21 cellular contexts compared by ENCODE assay signal in the genomic region with DNA sequence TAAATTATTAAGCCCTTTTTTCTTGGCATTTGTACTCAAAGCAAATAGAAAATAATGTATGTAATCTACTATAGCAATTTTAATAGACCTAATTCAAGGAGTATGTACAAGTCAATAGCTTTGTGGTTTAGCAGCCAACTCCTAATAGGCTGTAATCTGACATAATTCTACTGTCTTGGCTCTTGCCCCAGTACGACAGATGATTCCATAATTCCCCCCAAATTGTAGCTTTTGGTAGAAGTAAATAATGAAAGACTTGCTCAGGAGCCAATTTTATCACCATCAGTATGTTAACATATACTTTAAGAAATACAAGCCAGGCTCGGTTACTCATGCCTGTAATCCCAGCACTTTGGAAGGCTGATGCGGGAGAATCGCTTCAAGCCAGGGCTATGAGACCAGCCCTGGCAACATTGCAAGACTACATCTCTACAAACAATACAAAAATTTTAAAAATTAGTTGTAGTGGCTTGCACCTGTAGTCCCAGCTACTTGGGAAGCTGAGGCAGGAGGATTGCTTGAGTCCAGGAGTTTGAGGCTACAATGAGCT. TPM values are rescaled to one million over a fixed set of nuclear protein-coding genes. Genes with fewer than 3 reads are reported as not detected.
A peak's percentile ranks its signal among the peaks of the same experiment; 100 is the strongest.
DNase-seq lines count a peak whose midpoint lies in the region; ATAC-seq and TF ChIP-seq lines count a peak whose summit lies in the region.
"Had no signal": no experiment of that assay in that cellular context is flagged by ENCODE, and none has a peak within 500 bp of the region (broad histone marks: within the 10 kb centered on the region; RNA-seq: fewer than 3 reads in every experiment).

No MANE protein-coding gene starts in this region.

- no CpG with 5 or more reads among the region's 4 CpGs for WGBS in IMR-90 (ENCODE audit: extremely low coverage in 2 of 2, insufficient read length in 1 of 2), 2 experiments
- WGBS in trophoblast cell (ENCODE audit: extremely low coverage, insufficient coverage, insufficient read length) = no CpG with 5 or more reads among the region's 4 CpGs

- no peak overlapping the region for H3K23ac ChIP-seq in IMR-90 (ENCODE audit: low read depth, low read length)
- no peak overlapping the region for H3K23ac ChIP-seq in trophoblast cell (ENCODE audit: low read length)

- H3K4ac ChIP-seq in IMR-90 (ENCODE audit: low read depth, low read length) (no peak overlapping the region), trophoblast cell (ENCODE audit: low read depth, low read length) (no peak overlapping the region)

- H4K8ac ChIP-seq in IMR-90 (ENCODE audit: low read depth in 2 of 2, low read length in 2 of 2) (no peak overlapping the region), trophoblast cell (ENCODE audit: low read depth, low read length) (no peak overlapping the region)

- no peak overlapping the region for H3K56ac ChIP-seq in IMR-90 (ENCODE audit: extremely low read depth, insufficient read depth, low read length)

- H3K27ac Mint-ChIP-seq in activated T-cell treated with anti-CD3 and anti-CD28 coated beads, Interleukin-2, amount 50 U/mL, for 24 hours = no peak overlapping the region
- H3K27ac Mint-ChIP-seq: CD14-positive monocyte; CD4-positive, alpha-beta memory T cell had no signal

- H4K12ac ChIP-seq in trophoblast cell (ENCODE audit: low read depth, low read length) = no peak overlapping the region

- peaks cover 4 to 11% of the 10 kb centered on the region in 2 experiments; a peak in 3 of 4 replicates for H3K79me1 ChIP-seq in IMR-90 (ENCODE audit: low read depth in 1 of 2, low read length in 2 of 2)
- no peaks in the 10 kb centered on the region for H3K79me1 ChIP-seq in trophoblast cell (ENCODE audit: low read length)

- no peak overlapping the region for H3K4me2 ChIP-seq in IMR-90 (ENCODE audit: low read depth, low read length)
- no peak overlapping the region for H3K4me2 ChIP-seq in trophoblast cell (ENCODE audit: low read length)
- H3K4me2 ChIP-seq: A549, BLaER1 had no signal

- POLR2A ChIA-PET in IMR-90 (lab: Charles Lee; ENCODE audit: unreplicated experiment) = no interaction called here

- dilution Hi-C loops in IMR-90 (cut with HindIII; ENCODE audit: low sequenced_read_pairs, unreplicated experiment) = no loop called here

- no peaks in the 10 kb centered on the region for H3K9me3 ChIP-seq in IMR-90 (ENCODE audit: control insufficient read depth, insufficient read depth, low read length)
- no peaks in the 10 kb centered on the region for H3K9me3 ChIP-seq in trophoblast cell (ENCODE audit: insufficient read depth, low read depth, low read length)
- H3K9me3 ChIP-seq: A549, BLaER1, HAP-1 had no signal

- H4K91ac ChIP-seq in IMR-90 (ENCODE audit: insufficient read depth, low read depth, low read length) (no peak overlapping the region), trophoblast cell (ENCODE audit: low read depth, low read length) (no peak overlapping the region)

- no peaks in the 10 kb centered on the region for H3K27me3 Mint-ChIP-seq in activated T-cell treated with anti-CD3 and anti-CD28 coated beads, Interleukin-2, amount 50 U/mL, for 24 hours
- H3K27me3 Mint-ChIP-seq: CD4-positive, alpha-beta memory T cell had no signal

- CTCF ChIA-PET in IMR-90 (lab: Yijun Ruan, JAX) = no interaction called here

- intact Hi-C loops in IMR-90 (cut with micrococcal nuclease) = no loop called here

- ATAC-seq in IMR-90 (ENCODE audit: low read depth) (peak; percentile 77), GM19452 (IDR thresholded peaks at IDR 0.05; ENCODE audit: unreplicated experiment) (no peak)
- ATAC-seq: A549, GM12878, HepG2 had no signal

- H3K14ac ChIP-seq in IMR-90 (replicated peaks; ENCODE audit: low read depth, low read length) (no peak overlapping the region), trophoblast cell (ENCODE audit: low read length) (no peak overlapping the region)

- BruUV-seq in IMR-90 (replicated peaks; lab: Mats Ljungman, UMichigan) = no TSS peak

- no peak overlapping the region for H2BK20ac ChIP-seq in IMR-90 (ENCODE audit: low read depth, low read length)

- H2BK15ac ChIP-seq in IMR-90 (ENCODE audit: low read depth, low read length) = no peak overlapping the region

- no peak overlapping the region for H3K4me3 Mint-ChIP-seq in activated T-cell treated with anti-CD3 and anti-CD28 coated beads, Interleukin-2, amount 50 U/mL, for 24 hours
- H3K4me3 Mint-ChIP-seq: CD14-positive monocyte; CD4-positive, alpha-beta memory T cell had no signal

- no peaks in the 10 kb centered on the region for H3K9me3 Mint-ChIP-seq in activated T-cell treated with anti-CD3 and anti-CD28 coated beads, Interleukin-2, amount 50 U/mL, for 24 hours
- H3K9me3 Mint-ChIP-seq: CD14-positive monocyte; CD4-positive, alpha-beta memory T cell had no signal

- TF ChIP-seq POLR2A in IMR-90 (IDR thresholded peaks at IDR 0.05; ENCODE audit: low read depth, low read length) = no peak

- H3K27ac ChIP-seq in IMR-90 (ENCODE audit: insufficient read depth, low read length) (no peak overlapping the region), trophoblast cell (ENCODE audit: low read depth, low read length) (no peak overlapping the region)
- H3K27ac ChIP-seq: 22Rv1, A549, BLaER1, GM23248 had no signal

- no peak overlapping the region for H4K5ac ChIP-seq in IMR-90 (ENCODE audit: low read depth, low read length)

- H3K9me1 ChIP-seq in IMR-90 (ENCODE audit: insufficient read depth, low read length) = no peaks in the 10 kb centered on the region

- H2BK12ac ChIP-seq in trophoblast cell (ENCODE audit: low read length) = no peak overlapping the region

- H2BK120ac ChIP-seq in IMR-90 (ENCODE audit: low read depth, low read length) (no peak overlapping the region), trophoblast cell (ENCODE audit: insufficient read depth, low read length, poor library complexity) (no peak overlapping the region)

- H3K4me1 Mint-ChIP-seq in activated T-cell treated with anti-CD3 and anti-CD28 coated beads, Interleukin-2, amount 50 U/mL, for 24 hours (ENCODE audit: low read depth) = no peaks in the 10 kb centered on the region
- H3K4me1 Mint-ChIP-seq: CD14-positive monocyte had no signal

- H3K4me1 ChIP-seq in IMR-90 (ENCODE audit: control insufficient read depth, insufficient read depth, low read length) (peaks cover 3% of the 10 kb centered on the region; the same call in 1 of the 2 replicates), trophoblast cell (ENCODE audit: control insufficient read depth in 1 of 2, insufficient read depth in 2 of 2, low read length in 2 of 2) (no peaks in the 10 kb centered on the region)
- H3K4me1 ChIP-seq: A549, BLaER1 had no signal

- H2BK5ac ChIP-seq in IMR-90 (ENCODE audit: low read depth, low read length, poor library complexity, severe bottlenecking) (no peak overlapping the region), trophoblast cell (ENCODE audit: low read depth, low read length, poor library complexity) (no peak overlapping the region)

- DNase-seq in Ammon's horn (ENCODE audit: low spot score) = peak; percentile 15
- peak; percentile 42 for DNase-seq in IMR-90
- DNase-seq in NCI-H446 treated with DMSO at 0.1 percent for 48 hours (lab: John Stamatoyannopoulos, UW) = peak; percentile 2
- peak; percentile 37 to 67 for DNase-seq in trophoblast cell
- no peak for DNase-seq in activated T-cell treated with anti-CD3 and anti-CD28 coated beads, Interleukin-2, amount 50 U/mL, for 24 hours
- DNase-seq in MV-4-11 (lab: John Stamatoyannopoulos, UW) = no peak
- DNase-seq: AML-193; CD4-positive, alpha-beta memory T cell; DMS 273 treated with DMSO at 0.1 percent for 48 hours; DMS53; DND-41; EL; GM23248 had no signal

- H2AFZ ChIP-seq in IMR-90 (replicated peaks; ENCODE audit: low read length, poor library complexity) (no peak overlapping the region), trophoblast cell (ENCODE audit: insufficient read depth, low read length, poor library complexity) (no peak overlapping the region)
- H2AFZ ChIP-seq: GM23248 had no signal

- no peak overlapping the region for H3K4me3 ChIP-seq in IMR-90 (ENCODE audit: insufficient read depth, low read depth, low read length)
- H3K4me3 ChIP-seq in trophoblast cell (ENCODE audit: low read depth, low read length) = no peak overlapping the region
- H3K4me3 ChIP-seq: A549, BLaER1, GM12878, GM23248, HAP-1 had no signal

- H3K9ac ChIP-seq in IMR-90 (ENCODE audit: low read depth, low read length) = no peak overlapping the region
- no peak overlapping the region for H3K9ac ChIP-seq in trophoblast cell (ENCODE audit: low read length)
- H3K9ac ChIP-seq: BLaER1, GM23248 had no signal

- no peak overlapping the region for H2AK5ac ChIP-seq in IMR-90 (ENCODE audit: low read depth, low read length)
- H2AK5ac ChIP-seq in trophoblast cell (ENCODE audit: low read length) = no peak overlapping the region

- H3K18ac ChIP-seq in IMR-90 (ENCODE audit: low read depth, low read length) (no peak overlapping the region), trophoblast cell (ENCODE audit: low read length) (no peak overlapping the region)

- H2AK9ac ChIP-seq in IMR-90 (replicated peaks; ENCODE audit: low read depth, low read length, poor library complexity) = no peak overlapping the region

- H3K36me3 ChIP-seq in IMR-90 (ENCODE audit: control insufficient read depth, insufficient read depth, low read length) (peaks cover 34% of the 10 kb centered on the region), trophoblast cell (ENCODE audit: control insufficient read depth in 1 of 2, insufficient read depth in 2 of 2, low read length in 2 of 2) (peaks cover 20 to 23% of the 10 kb centered on the region in 2 experiments)

- TF ChIP-seq CTCF in IMR-90 (conservative IDR thresholded peaks at IDR 0.05; ENCODE audit: low read depth, low read length) = no peak

- H3K79me2 ChIP-seq in trophoblast cell (ENCODE audit: control insufficient read depth, insufficient read depth, low read length, poor library complexity) = no peaks in the 10 kb centered on the region

- in situ Hi-C loops in IMR-90 (cut with MboI; ENCODE audit: low sequenced_read_pairs) = no loop called here

- H3K36me3 Mint-ChIP-seq in activated T-cell treated with anti-CD3 and anti-CD28 coated beads, Interleukin-2, amount 50 U/mL, for 24 hours (ENCODE audit: low read depth) = peaks cover 96% of the 10 kb centered on the region

- H3K27me3 ChIP-seq in IMR-90 (ENCODE audit: control insufficient read depth, insufficient read depth, low read length) = no peaks in the 10 kb centered on the region
- H3K27me3 ChIP-seq in trophoblast cell (ENCODE audit: insufficient read depth, low read length) = no peaks in the 10 kb centered on the region
- H3K27me3 ChIP-seq: BLaER1 had no signal

- TF ChIP-seq RAD21 in IMR-90 (IDR thresholded peaks at IDR 0.05; ENCODE audit: low read length) = no peak

- H4K20me1 ChIP-seq in IMR-90 (ENCODE audit: insufficient read depth, low read length) = no peaks in the 10 kb centered on the region
- H4K20me1 ChIP-seq: BLaER1 had no signal

TF ChIP-seq in IMR-90, 13 proteins besides CTCF, POLR2A, EP300 and RAD21 (continues in another document):
- TF ChIP-seq RCOR1 (IDR thresholded peaks at IDR 0.05; ENCODE audit: insufficient replicate concordance, low read length) (no peak), FOS (IDR thresholded peaks at IDR 0.05; ENCODE audit: low read depth, low read length) (no peak), MAZ (IDR thresholded peaks at IDR 0.05; ENCODE audit: borderline replicate concordance, low read depth, low read length) (no peak)

RNA-seq across cellular contexts. Expression of a gene that starts 53.9 kb away (rescaled TPM):
- 95.3 and 125 TPM in 2 replicates for total RNA-seq in IMR-90 (2012; rRNA removed)
- polyA plus RNA-seq in IMR-90 (2012; rRNA removed) = 96.5 and 102 TPM in 2 replicates
- 40.5 and 46.9 TPM in 2 replicates for polyA plus RNA-seq in IMR-90 (2012; cell fraction: cytosol; rRNA removed)
- 19.8 and 78.9 TPM in 2 replicates for polyA plus RNA-seq in IMR-90 (2012; cell fraction: nucleus; rRNA removed; ENCODE audit: low replicate concordance)
- 74.9 and 77.3 TPM in 2 replicates for polyA plus RNA-seq in trophoblast cell (2013)

Comparison
In these comparisons a context has a peak if more than half of its experiments do, and no peak if none do; other contexts are left out.
1. DNase-seq: peak in Ammon's horn (single experiment), IMR-90 (single experiment), NCI-H446 treated with DMSO at 0.1 percent for 48 hours (single experiment) and trophoblast cell (2 of 2); none in activated T-cell treated with anti-CD3 and anti-CD28 coated beads, Interleukin-2, amount 50 U/mL, for 24 hours (single experiment) and MV-4-11 (single experiment).